16 cellular contexts compared by ENCODE assay signal in genomic region chr12:50707396-50707795, GRCh38. TPM values are rescaled to one million over a fixed set of nuclear protein-coding genes. Genes with fewer than 3 reads are reported as not detected.
DNase-seq lines count a peak whose midpoint lies in the region; ATAC-seq and TF ChIP-seq lines count a peak whose summit lies in the region.
"Had no signal": no experiment of that assay in that cellular context is flagged by ENCODE, and none has a peak within 500 bp of the region (broad histone marks: within the 10 kb centered on the region; RNA-seq: fewer than 3 reads in every experiment).

No MANE protein-coding gene starts in this region.

- no peak overlapping the region for H3K4me3 Mint-ChIP-seq in endodermal cell
- H3K4me3 Mint-ChIP-seq in stimulated activated memory B cell treated with anti-CD40 and anti-IgM and Interleukin-4, amounts not matched to agents 10 μg/mL and 1 μg/mL and 100 μg/mL, for 72 hours, result no peak overlapping the region
- H3K4me3 Mint-ChIP-seq: CD14-positive monocyte had no signal

- H3K27me3 Mint-ChIP-seq in endodermal cell (ENCODE audit: insufficient read depth), result no peaks in the 10 kb centered on the region
- no peaks in the 10 kb centered on the region for H3K27me3 Mint-ChIP-seq in stimulated activated memory B cell treated with anti-CD40 and anti-IgM and Interleukin-4, amounts not matched to agents 10 μg/mL and 1 μg/mL and 100 μg/mL, for 72 hours

- ATAC-seq in Right ventricle myocardium inferior, result peak; percentile 76
- no peak for ATAC-seq in stimulated activated memory B cell treated with anti-CD40 and anti-IgM and Interleukin-4, amounts not matched to agents 10 μg/mL and 1 μg/mL and 100 μg/mL, for 72 hours
- no peak for ATAC-seq in aorta (ENCODE audit: low FRiP score)

- no peak overlapping the region for H3K27ac ChIP-seq in right atrium auricular region
- peak overlapping the region; percentile 83 for H3K27ac ChIP-seq in SK-N-MC
- H3K27ac ChIP-seq in endodermal cell (ENCODE audit: low read depth, low read length), result no peak overlapping the region
- H3K27ac ChIP-seq in aorta (ENCODE audit: low read depth in 1 of 2, low read length in 2 of 2), result no peak overlapping the region
- H3K27ac ChIP-seq: KMS-11 had no signal

- intact Hi-C loops in Right ventricle myocardium inferior (cut with DNase I) (no loop called here), aorta (cut with DNase I) (no loop called here)

- H3K36me3 Mint-ChIP-seq in endodermal cell (ENCODE audit: low read depth), result peaks cover 56% of the 10 kb centered on the region
- peaks cover 68% of the 10 kb centered on the region for H3K36me3 Mint-ChIP-seq in stimulated activated memory B cell treated with anti-CD40 and anti-IgM and Interleukin-4, amounts not matched to agents 10 μg/mL and 1 μg/mL and 100 μg/mL, for 72 hours

- 90 to 96% methylated on average over 2 to 7 of the region's 7 CpGs for WGBS in endodermal cell (ENCODE audit: insufficient coverage in 1 of 2, insufficient read length in 1 of 2), 2 experiments
- WGBS in aorta, 2 donors, result 95 to 98% methylated on average over 7 of the region's 7 CpGs

- peaks cover 46% of the 10 kb centered on the region for H3K36me3 ChIP-seq in right atrium auricular region
- H3K36me3 ChIP-seq in SK-N-MC (ENCODE audit: insufficient read depth, low read length), result peaks cover 13% of the 10 kb centered on the region
- H3K36me3 ChIP-seq in endodermal cell (ENCODE audit: control insufficient read depth, insufficient read depth, low read length), result peaks cover 66% of the 10 kb centered on the region
- H3K36me3 ChIP-seq in aorta (ENCODE audit: control insufficient read depth in 1 of 2, insufficient read depth in 2 of 2, low read length in 1 of 2), result peaks cover 0 to 2% of the 10 kb centered on the region in 2 donors

- H3K9ac ChIP-seq in SK-N-MC (ENCODE audit: insufficient read length), result no peak overlapping the region
- no peak overlapping the region for H3K9ac ChIP-seq in endodermal cell (ENCODE audit: extremely low read depth, low read length, poor library complexity, severe bottlenecking)
- H3K9ac ChIP-seq: KMS-11 had no signal

- H3K27me3 ChIP-seq in right atrium auricular region, result no peaks in the 10 kb centered on the region
- no peaks in the 10 kb centered on the region for H3K27me3 ChIP-seq in endodermal cell (ENCODE audit: control insufficient read depth, insufficient read depth, low read length, poor library complexity, severe bottlenecking)
- no peaks in the 10 kb centered on the region for H3K27me3 ChIP-seq in aorta (ENCODE audit: control insufficient read depth in 1 of 2, insufficient read depth in 2 of 2, low read length in 1 of 2)

- DNase-seq in Right ventricle myocardium inferior (ENCODE audit: missing footprints), result no peak
- DNase-seq in right atrium auricular region (ENCODE audit: low spot score), result no peak
- no peak for DNase-seq in SK-N-MC (ENCODE audit: low read depth, low spot score)
- DNase-seq in endodermal cell, result no peak
- no peak for DNase-seq in aorta
- DNase-seq in NOMO-1 treated with dmso at 0.1 percent for 144 hours (lab: John Stamatoyannopoulos, UW; ENCODE audit: unreplicated experiment), result no peak
- no peak for DNase-seq in retina
- DNase-seq: NCI-H1105, NCI-H146, NCI-H2029 treated with DMSO at 0.1 percent for 48 hours, NCI-H226, NCI-H774, OCI-M1 had no signal

- TF ChIP-seq CTCF in right atrium auricular region (IDR thresholded peaks at IDR 0.05) (no peak), endodermal cell (conservative IDR thresholded peaks at IDR 0.05) (no peak)

- peak overlapping the region; percentile 35 for H3K27ac Mint-ChIP-seq in endodermal cell
- H3K27ac Mint-ChIP-seq in stimulated activated memory B cell treated with anti-CD40 and anti-IgM and Interleukin-4, amounts not matched to agents 10 μg/mL and 1 μg/mL and 100 μg/mL, for 72 hours, result peak overlapping the region; percentile 3

- H3K9me3 Mint-ChIP-seq in endodermal cell, result no peaks in the 10 kb centered on the region
- no peaks in the 10 kb centered on the region for H3K9me3 Mint-ChIP-seq in stimulated activated memory B cell treated with anti-CD40 and anti-IgM and Interleukin-4, amounts not matched to agents 10 μg/mL and 1 μg/mL and 100 μg/mL, for 72 hours
- H3K9me3 Mint-ChIP-seq: CD14-positive monocyte had no signal

- H3K4me1 Mint-ChIP-seq in endodermal cell, result no peaks in the 10 kb centered on the region
- no peaks in the 10 kb centered on the region for H3K4me1 Mint-ChIP-seq in stimulated activated memory B cell treated with anti-CD40 and anti-IgM and Interleukin-4, amounts not matched to agents 10 μg/mL and 1 μg/mL and 100 μg/mL, for 72 hours
- H3K4me1 Mint-ChIP-seq: CD14-positive monocyte had no signal

- H3K4me1 ChIP-seq in right atrium auricular region (no peaks in the 10 kb centered on the region), endodermal cell (ENCODE audit: control insufficient read depth, insufficient read depth, low read length) (no peaks in the 10 kb centered on the region), aorta (ENCODE audit: control insufficient read depth in 1 of 2, insufficient read depth in 2 of 2, low read length in 2 of 2) (no peaks in the 10 kb centered on the region)

- H3K4me3 ChIP-seq in right atrium auricular region, result no peak overlapping the region
- H3K4me3 ChIP-seq in SK-N-MC, result no peak overlapping the region
- H3K4me3 ChIP-seq in endodermal cell (ENCODE audit: low read length), result no peak overlapping the region
- no peak overlapping the region for H3K4me3 ChIP-seq in aorta (ENCODE audit: low read length in 2 of 2)

- H3K9me3 ChIP-seq in right atrium auricular region, result no peaks in the 10 kb centered on the region
- H3K9me3 ChIP-seq in SK-N-MC (ENCODE audit: low read depth, low read length), result no peaks in the 10 kb centered on the region
- no peaks in the 10 kb centered on the region for H3K9me3 ChIP-seq in endodermal cell (ENCODE audit: control insufficient read depth, low read length)
- H3K9me3 ChIP-seq in aorta (ENCODE audit: control insufficient read depth, low read length), result no peaks in the 10 kb centered on the region

RNA-seq across cellular contexts. Expression of gene ATF1, which starts 56.5 kb away (rescaled TPM):
- total RNA-seq in Right ventricle myocardium inferior (29.2 TPM), right atrium auricular region (10 to 100 TPM; 10.0 to 17.5 TPM), endodermal cell (10 to 100 TPM; 27.5 to 35.7 TPM), aorta (10 to 100 TPM; 30.9 to 39.0 TPM)
- 27.0 TPM for polyA plus RNA-seq in endodermal cell (2013, experiment 1 of 2)
- 22.4 TPM for polyA plus RNA-seq in endodermal cell (2013, experiment 2 of 2)
- 10 to 100 TPM; 10.8 to 22.5 TPM for polyA plus RNA-seq in aorta
